Comparison of ENCODE assay signal across 13 cellular contexts in the genomic region with DNA sequence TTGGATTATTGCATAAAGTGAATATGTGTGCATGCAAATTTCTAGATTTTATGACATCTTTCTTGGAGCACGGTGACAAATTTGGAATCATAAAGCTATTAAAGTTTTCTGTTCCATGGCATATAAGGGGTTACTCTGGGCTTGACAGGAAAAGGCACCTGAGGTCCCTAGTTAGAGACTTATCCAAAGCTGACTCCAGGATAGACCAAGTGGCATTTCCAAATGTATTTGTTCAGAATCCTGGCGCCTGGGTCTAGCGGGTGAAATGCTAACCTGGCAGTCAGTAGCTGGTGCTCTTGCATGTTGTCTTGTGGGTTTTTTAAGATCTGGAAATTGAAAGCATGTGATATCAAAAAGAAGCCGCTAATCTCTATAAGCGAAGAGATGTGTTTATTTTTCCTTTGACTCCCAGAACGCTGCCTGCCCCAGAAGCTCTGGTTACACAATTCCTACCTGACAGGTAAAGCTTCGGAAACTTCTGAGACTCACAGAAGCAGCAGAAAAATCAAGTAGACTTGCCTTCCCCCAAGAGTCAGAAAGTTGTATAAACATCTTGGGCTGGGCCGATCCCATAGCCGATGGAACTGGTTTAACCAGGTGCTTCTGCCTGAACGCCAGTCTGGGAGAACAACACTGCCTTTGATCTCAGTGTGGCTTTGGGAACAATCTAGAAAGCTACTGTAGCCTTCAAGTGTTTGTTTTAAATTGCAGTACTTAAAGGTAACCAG. TPM values are rescaled to one million over a fixed set of nuclear protein-coding genes. Genes with fewer than 3 reads are reported as not detected.
DNase-seq lines count a peak whose midpoint lies in the region; ATAC-seq and TF ChIP-seq lines count a peak whose summit lies in the region.
"Had no signal": no experiment of that assay in that cellular context is flagged by ENCODE, and none has a peak within 500 bp of the region (broad histone marks: within the 10 kb centered on the region; RNA-seq: fewer than 3 reads in every experiment).

No MANE protein-coding gene starts in this region.

- peak in 1 of 2 donors; percentile 44 for TF ChIP-seq POLR2A in thyroid gland (IDR thresholded peaks at IDR 0.05)

- intact Hi-C loops in thyroid gland (cut with DNase I) (loop anchor here (10.0 kb wide), 1 partner anchor 135 kb away; a partner anchor contains a TSS), left ventricle myocardium inferior (cut with micrococcal nuclease) (no loop called here)

- H3K27ac ChIP-seq in RWPE2 (ENCODE audit: poor library complexity, severe bottlenecking) (no peak overlapping the region), thyroid gland (peak overlapping the region; percentile 79 to 96 (median 89)), left ventricle myocardium inferior (replicated peaks) (no peak overlapping the region)
- H3K27ac ChIP-seq: neural progenitor cell had no signal

- no peak for TF ChIP-seq CTCF in LNCaP clone FGC (IDR thresholded peaks at IDR 0.05; ENCODE audit: control insufficient read depth, extremely low read depth, insufficient read depth)
- peak; percentile 17 for TF ChIP-seq CTCF in RWPE2 (IDR thresholded peaks at IDR 0.05; ENCODE audit: poor library complexity, severe bottlenecking)
- peak in 3 of 6 experiments; percentile 37 to 44 (median 39) for TF ChIP-seq CTCF in thyroid gland (IDR thresholded peaks at IDR 0.05)
- no peak for TF ChIP-seq CTCF in left ventricle myocardium inferior (IDR thresholded peaks at IDR 0.05; ENCODE audit: borderline replicate concordance)

- peak; percentile 88 for ATAC-seq in RWPE2 (ENCODE audit: low read depth)

- H3K36me3 ChIP-seq in RWPE2 (ENCODE audit: low read depth) (no peaks in the 10 kb centered on the region), thyroid gland (no peaks in the 10 kb centered on the region), left ventricle myocardium inferior (no peaks in the 10 kb centered on the region)
- H3K36me3 ChIP-seq: neural progenitor cell had no signal

- H3K4me3 ChIP-seq in LNCaP clone FGC (ENCODE audit: low read depth, low read length) = peak overlapping the region; percentile 34
- H3K4me3 ChIP-seq in RWPE2 (ENCODE audit: severe bottlenecking) = no peak overlapping the region
- H3K4me3 ChIP-seq in thyroid gland (replicated peaks in 1 of 3) = no peak overlapping the region
- H3K4me3 ChIP-seq in left ventricle myocardium inferior = no peak overlapping the region
- H3K4me3 ChIP-seq: neural progenitor cell had no signal

- H3K4me1 ChIP-seq in RWPE2 (ENCODE audit: insufficient read depth, poor library complexity, severe bottlenecking) (no peaks in the 10 kb centered on the region), thyroid gland (peaks cover 10% of the 10 kb centered on the region in 2 donors), left ventricle myocardium inferior (no peaks in the 10 kb centered on the region)
- H3K4me1 ChIP-seq: neural progenitor cell had no signal

- H3K9me3 ChIP-seq in RWPE2 (ENCODE audit: severe bottlenecking) = no peaks in the 10 kb centered on the region
- no peaks in the 10 kb centered on the region for H3K9me3 ChIP-seq in thyroid gland
- no peaks in the 10 kb centered on the region for H3K9me3 ChIP-seq in left ventricle myocardium inferior (replicated peaks)

- H3K27me3 ChIP-seq in RWPE2 (ENCODE audit: insufficient read depth, poor library complexity, severe bottlenecking) (peaks cover 10% of the 10 kb centered on the region), thyroid gland (no peaks in the 10 kb centered on the region), left ventricle myocardium inferior (ENCODE audit: low read depth) (peaks cover 24% of the 10 kb centered on the region)
- H3K27me3 ChIP-seq: neural progenitor cell had no signal

- DNase-seq in LNCaP clone FGC (ENCODE audit: low read depth) = peak; percentile 82
- no peak for DNase-seq in RWPE2 (ENCODE audit: low spot score)
- peak; percentile 2 for DNase-seq in kidney tubule cell (ENCODE audit: low spot score)
- DNase-seq in thyroid gland = peak; percentile 82 to 85
- DNase-seq in activated CD4-positive, alpha-beta T cell treated with anti-CD3 and anti-CD28 coated beads, Interleukin-2, amount 50 U/mL, for 48 hours = no peak
- no peak for DNase-seq in left ventricle myocardium inferior
- DNase-seq in effector CD8-positive, alpha-beta T cell (lab: John Stamatoyannopoulos, UW) = no peak
- DNase-seq in NCI-H2081 treated with DMSO at 0.1 percent for 48 hours (lab: John Stamatoyannopoulos, UW) = no peak
- DNase-seq: activated CD4-positive, alpha-beta T cell treated with anti-CD3 and anti-CD28 coated beads for 4 hours; anterior cingulate cortex; CD4-positive, alpha-beta memory T cell; NCI-H1694 had no signal

- 20 to 22% methylated on average over 10 of the region's 10 CpGs for WGBS in thyroid gland, 2 donors

RNA-seq across cellular contexts. Expression of a gene that starts 12.9 kb away (rescaled TPM):
- total RNA-seq in thyroid gland (10 to 100 TPM in 3 of 4 donors, 1 to 10 TPM in 1; 9.3 to 19.5 (median 13.4) TPM), left ventricle myocardium inferior (8.7 TPM)

Comparison
In these comparisons a context has a peak if more than half of its experiments do, and no peak if none do; other contexts are left out.
1. DNase-seq: peak in LNCaP clone FGC (single experiment), kidney tubule cell (single experiment) and thyroid gland (2 of 2); none in RWPE2 (single experiment), activated CD4-positive, alpha-beta T cell treated with anti-CD3 and anti-CD28 coated beads, Interleukin-2, amount 50 U/mL, for 48 hours (0 of 2), left ventricle myocardium inferior (single experiment), effector CD8-positive, alpha-beta T cell (single experiment) and NCI-H2081 treated with DMSO at 0.1 percent for 48 hours (single experiment).
2. H3K27ac ChIP-seq: peak in thyroid gland (3 of 3); none in RWPE2 (single experiment) and left ventricle myocardium inferior (single experiment).